8 cellular contexts compared by ENCODE assay signal in the genomic region with DNA sequence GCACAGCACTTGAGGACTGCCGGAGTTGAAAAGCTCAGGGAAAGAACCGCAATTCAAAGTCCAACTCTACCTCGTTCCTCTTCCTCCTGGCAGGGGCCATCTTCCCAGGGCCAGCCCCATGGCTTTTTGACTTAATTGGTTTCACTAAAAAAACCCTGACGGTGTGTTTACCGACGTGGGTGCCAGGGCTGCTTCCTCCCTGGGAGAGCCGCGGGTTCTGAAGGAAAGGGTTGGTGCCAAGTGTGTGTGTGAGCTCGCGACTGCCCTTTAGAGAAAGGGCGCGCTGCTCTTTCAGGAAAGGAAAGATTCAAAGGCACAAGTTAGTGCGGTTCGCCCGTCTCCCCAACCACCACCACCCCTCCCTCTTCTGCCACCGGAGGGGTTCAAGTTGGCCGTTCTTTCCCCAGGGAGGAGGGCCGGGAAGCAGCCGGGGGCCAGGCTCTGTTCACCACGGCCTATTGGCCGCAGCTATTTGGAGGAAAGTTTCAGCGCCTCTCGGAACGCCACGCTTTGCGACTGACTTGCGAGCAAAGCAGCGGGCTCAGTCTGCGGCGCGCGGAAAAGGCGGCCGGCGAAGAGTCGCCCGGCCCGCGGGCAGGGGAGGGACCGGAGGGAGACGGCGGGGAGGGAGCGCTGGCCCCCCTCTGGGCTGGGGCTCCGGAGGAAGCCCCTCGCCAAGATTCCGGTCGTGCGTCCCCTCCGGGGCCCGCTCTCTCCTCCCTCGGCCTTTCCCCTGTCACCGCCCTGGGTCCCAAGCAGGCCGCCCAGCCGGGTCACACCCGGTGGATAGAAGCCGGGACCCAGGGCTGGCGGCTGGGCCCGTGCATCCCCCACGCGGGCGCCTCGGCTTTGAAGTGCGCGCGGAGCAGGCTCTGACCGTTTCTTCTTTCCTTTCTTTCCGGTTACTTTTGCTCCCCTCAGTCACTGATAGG.
DNase-seq lines count a peak whose midpoint lies in the region; ATAC-seq, FAIRE-seq and TF ChIP-seq lines count a peak whose summit lies in the region.

No MANE protein-coding gene starts in this region.

- intact Hi-C loops in activated CD8-positive, alpha-beta T cell treated with anti-CD3 and anti-CD28 coated beads for 36 hours (cut with micrococcal nuclease) = no loop called here
- intact Hi-C loops in ovary (cut with DNase I) = loop anchor here in 1 of 4 donors (10.0 kb wide), 2 partner anchors 330 to 840 kb away; partner anchors contain the start of genes FOXP2 and MDFIC

- no peak for TF ChIP-seq EP300 in ovary (IDR thresholded peaks at IDR 0.05)

- no peak for TF ChIP-seq CTCF in activated CD8-positive, alpha-beta T cell treated with anti-CD3 and anti-CD28 coated beads for 36 hours (IDR thresholded peaks at IDR 0.05)
- TF ChIP-seq CTCF in ovary (IDR thresholded peaks at IDR 0.05) = no peak

- H3K4me1 Mint-ChIP-seq in activated CD8-positive, alpha-beta T cell treated with anti-CD3 and anti-CD28 coated beads for 36 hours (ENCODE audit: low read depth) = peaks cover 34% of the 10 kb centered on the region

- TF ChIP-seq POLR2A in ovary (IDR thresholded peaks at IDR 0.05) = no peak

- H3K27me3 Mint-ChIP-seq in activated CD8-positive, alpha-beta T cell treated with anti-CD3 and anti-CD28 coated beads for 36 hours = peaks cover 70% of the 10 kb centered on the region

- FAIRE-seq in HTR-8/SVneo (lab: Jason Lieb, UNC) = no peak

- H3K27ac Mint-ChIP-seq in activated CD8-positive, alpha-beta T cell treated with anti-CD3 and anti-CD28 coated beads for 36 hours = no peak overlapping the region

- no peaks in the 10 kb centered on the region for H3K36me3 Mint-ChIP-seq in activated CD8-positive, alpha-beta T cell treated with anti-CD3 and anti-CD28 coated beads for 36 hours (ENCODE audit: low read depth)

- 2 to 3% (median 2%) methylated on average over 66 to 67 of the region's 67 CpGs for WGBS in ovary, 3 donors

- peak; percentile 21 for DNase-seq in activated CD4-positive, alpha-beta T cell treated with anti-CD3 and anti-CD28 coated beads for 48 hours
- no peak for DNase-seq in activated CD4-positive, alpha-beta T cell treated with anti-CD3 and anti-CD28 coated beads, Interleukin-2, amount 50 U/mL, for 4 hours
- DNase-seq in HuH-7.5 (ENCODE audit: low spot score) = peak; percentile 76
- peak; percentile 22 for DNase-seq in activated CD8-positive, alpha-beta T cell treated with anti-CD3 and anti-CD28 coated beads for 36 hours
- DNase-seq in glomerular visceral epithelial cell (ENCODE audit: extremely low spot score) = peak; percentile 17
- DNase-seq in ovary = peak; percentile 50 to 70 (median 67)
- DNase-seq in HTR-8/SVneo (ENCODE audit: insufficient read length, low spot score) = no peak

- H3K27me3 ChIP-seq in ovary = no peaks in the 10 kb centered on the region

- no peaks in the 10 kb centered on the region for H3K36me3 ChIP-seq in ovary

- ATAC-seq in activated CD8-positive, alpha-beta T cell treated with anti-CD3 and anti-CD28 coated beads for 36 hours = peak; percentile 14
- no peak for ATAC-seq in HG03469 (IDR thresholded peaks at IDR 0.05; ENCODE audit: unreplicated experiment)

- peak overlapping the region; percentile 80 for H3K4me3 ChIP-seq in ovary

- CTCF ChIA-PET in activated CD8-positive, alpha-beta T cell treated with anti-CD3 and anti-CD28 coated beads for 36 hours (lab: Charles Lee) = no interaction called here

- no peaks in the 10 kb centered on the region for H3K9me3 ChIP-seq in ovary

- no peaks in the 10 kb centered on the region for H3K9me3 Mint-ChIP-seq in activated CD8-positive, alpha-beta T cell treated with anti-CD3 and anti-CD28 coated beads for 36 hours

- H3K27ac ChIP-seq in ovary = peak overlapping the region; percentile 77 to 97

- H3K4me1 ChIP-seq in ovary (ENCODE audit: insufficient read depth) = no peaks in the 10 kb centered on the region

- POLR2A ChIA-PET in activated CD8-positive, alpha-beta T cell treated with anti-CD3 and anti-CD28 coated beads for 36 hours (lab: Charles Lee) = no interaction called here

- H3K4me3 Mint-ChIP-seq in activated CD8-positive, alpha-beta T cell treated with anti-CD3 and anti-CD28 coated beads for 36 hours = peak overlapping the region; percentile 71

Comparison
In these comparisons a context has a peak if more than half of its experiments do, and no peak if none do; other contexts are left out.
1. DNase-seq: peak in activated CD4-positive, alpha-beta T cell treated with anti-CD3 and anti-CD28 coated beads for 48 hours (single experiment), HuH-7.5 (single experiment), activated CD8-positive, alpha-beta T cell treated with anti-CD3 and anti-CD28 coated beads for 36 hours (single experiment), glomerular visceral epithelial cell (single experiment) and ovary (5 of 5); none in activated CD4-positive, alpha-beta T cell treated with anti-CD3 and anti-CD28 coated beads, Interleukin-2, amount 50 U/mL, for 4 hours (0 of 2) and HTR-8/SVneo (single experiment).